Comparison of ENCODE assay signal across 17 cellular contexts in genomic region chr5:78103226-78103722, GRCh38.
DNase-seq lines count a peak whose midpoint lies in the region; ATAC-seq, FAIRE-seq and TF ChIP-seq lines count a peak whose summit lies in the region.
"Had no signal": no experiment of that assay in that cellular context is flagged by ENCODE, and none has a peak within 500 bp of the region (broad histone marks: within the 10 kb centered on the region; RNA-seq: fewer than 3 reads in every experiment).

No MANE protein-coding gene starts in this region.

- TF ChIP-seq CTCF in activated B cell treated with CpG ODN at 0.5 μM for 24 hours (IDR thresholded peaks at IDR 0.05) (no peak), neural cell (IDR thresholded peaks at IDR 0.05; ENCODE audit: poor library complexity, severe bottlenecking) (no peak)

- H3K27ac ChIP-seq in neural cell (ENCODE audit: low read length) = no peak overlapping the region
- H3K27ac ChIP-seq: A549; BLaER1 treated with 17β-estradiol and CSF1 and Interleukin-3, amounts not matched to agents 10 nM and 100 nM had no signal

- no peaks in the 10 kb centered on the region for H3K79me2 ChIP-seq in neural cell (replicated peaks; ENCODE audit: insufficient read depth, low read length)

- H3F3A ChIP-seq in neural cell (ENCODE audit: insufficient read depth, low read length, poor library complexity, severe bottlenecking) = no peaks in the 10 kb centered on the region

- no peak for TF ChIP-seq EP300 in neural cell (conservative IDR thresholded peaks at IDR 0.05; ENCODE audit: poor library complexity, severe bottlenecking)

- H3K9me3 ChIP-seq in neural cell (ENCODE audit: low read length) = no peaks in the 10 kb centered on the region
- H3K9me3 ChIP-seq: A549 had no signal

- H3K9ac ChIP-seq in neural cell (ENCODE audit: low read length) = no peak overlapping the region
- H3K9ac ChIP-seq: BLaER1 treated with 17β-estradiol and CSF1 and Interleukin-3, amounts not matched to agents 10 nM and 100 nM had no signal

- intact Hi-C loops in activated B cell treated with CpG ODN at 0.5 μM for 24 hours (cut with micrococcal nuclease) = no loop called here

- no peak for ATAC-seq in activated B cell treated with CpG ODN at 0.5 μM for 24 hours (ENCODE audit: low read depth)
- ATAC-seq in GM18502 (IDR thresholded peaks at IDR 0.05; ENCODE audit: poor library complexity, unreplicated experiment) = no peak
- ATAC-seq in HG03135 (IDR thresholded peaks at IDR 0.05; ENCODE audit: unreplicated experiment) = no peak
- ATAC-seq: A549, GM23338 had no signal

- no peaks in the 10 kb centered on the region for H3K9me2 ChIP-seq in neural cell (ENCODE audit: insufficient read depth, low read length)

- peak overlapping the region; percentile 1 for H3K4me2 ChIP-seq in neural cell (ENCODE audit: low read length)
- H3K4me2 ChIP-seq: A549; BLaER1 treated with 17β-estradiol and CSF1 and Interleukin-3, amounts not matched to agents 10 nM and 100 nM; GM23338 had no signal

- H3K36me3 ChIP-seq in neural cell (ENCODE audit: insufficient read depth, low read length) = no peaks in the 10 kb centered on the region

- FAIRE-seq in GM18507 (lab: Jason Lieb, UNC) = peak; percentile 51

- peaks cover 49% of the 10 kb centered on the region for H3K36me3 Mint-ChIP-seq in activated B cell treated with CpG ODN at 0.5 μM for 24 hours (ENCODE audit: low read depth)

- peak overlapping the region; percentile 0 for H3K4me3 ChIP-seq in neural cell (ENCODE audit: low read length)
- H3K4me3 ChIP-seq: A549; BLaER1 treated with 17β-estradiol and CSF1 and Interleukin-3, amounts not matched to agents 10 nM and 100 nM; GM23338 had no signal

- DNase-seq in GM18507 (ENCODE audit: extremely low spot score, insufficient read length, low read depth) = no peak
- DNase-seq in NCI-H146 (lab: John Stamatoyannopoulos, UW) = peak; percentile 42
- no peak for DNase-seq in activated B cell treated with CpG ODN at 0.5 μM for 24 hours
- no peak for DNase-seq in foreskin melanocyte
- DNase-seq in NCI-H526 treated with DMSO at 0.1 percent for 48 hours (lab: John Stamatoyannopoulos, UW) = no peak
- DNase-seq: AML-193; CD4-positive, CD25-positive, alpha-beta regulatory T cell; DMS53; H7; HFFc6; KBM-7 had no signal

- peak overlapping the region; percentile 68 for H3K27ac Mint-ChIP-seq in activated B cell treated with CpG ODN at 0.5 μM for 24 hours
- H3K27ac Mint-ChIP-seq: CD4-positive, CD25-positive, alpha-beta regulatory T cell; GM23338; HFFc6 had no signal

- no peak overlapping the region for H3K4me3 Mint-ChIP-seq in activated B cell treated with CpG ODN at 0.5 μM for 24 hours
- H3K4me3 Mint-ChIP-seq: CD4-positive, CD25-positive, alpha-beta regulatory T cell; GM23338; HFFc6 had no signal

- no peaks in the 10 kb centered on the region for H3K9me3 Mint-ChIP-seq in activated B cell treated with CpG ODN at 0.5 μM for 24 hours
- H3K9me3 Mint-ChIP-seq: HFFc6 had no signal

- peaks cover 45% of the 10 kb centered on the region for H3K4me1 Mint-ChIP-seq in activated B cell treated with CpG ODN at 0.5 μM for 24 hours

- H3K27me3 ChIP-seq in neural cell (ENCODE audit: insufficient read depth, low read depth, low read length) = no peaks in the 10 kb centered on the region
- H3K27me3 ChIP-seq: BLaER1 treated with 17β-estradiol and CSF1 and Interleukin-3, amounts not matched to agents 10 nM and 100 nM had no signal

- POLR2A ChIA-PET in activated B cell treated with CpG ODN at 0.5 μM for 24 hours (lab: Charles Lee) = no interaction called here

- TF ChIP-seq RAD21 in neural cell (conservative IDR thresholded peaks at IDR 0.05) = no peak

- CTCF ChIA-PET in activated B cell treated with CpG ODN at 0.5 μM for 24 hours (lab: Charles Lee) = no interaction called here

- no peaks in the 10 kb centered on the region for H4K20me1 ChIP-seq in neural cell (ENCODE audit: insufficient read depth)
- H4K20me1 ChIP-seq: BLaER1 treated with 17β-estradiol and CSF1 and Interleukin-3, amounts not matched to agents 10 nM and 100 nM had no signal

- H2AFZ ChIP-seq in neural cell (ENCODE audit: low read depth, low read length) = no peak overlapping the region
- H2AFZ ChIP-seq: GM23338 had no signal

- no peaks in the 10 kb centered on the region for H3K27me3 Mint-ChIP-seq in activated B cell treated with CpG ODN at 0.5 μM for 24 hours
- H3K27me3 Mint-ChIP-seq: CD4-positive, CD25-positive, alpha-beta regulatory T cell had no signal

TF ChIP-seq in neural cell, 6 proteins besides CTCF, POLR2A, EP300 and RAD21:
- no peak for TF ChIP-seq SMC3 (conservative IDR thresholded peaks at IDR 0.05; ENCODE audit: poor library complexity)
- peak; percentile 25 for TF ChIP-seq POLR2AphosphoS5 (IDR thresholded peaks at IDR 0.05)
